In the genomic region with DNA sequence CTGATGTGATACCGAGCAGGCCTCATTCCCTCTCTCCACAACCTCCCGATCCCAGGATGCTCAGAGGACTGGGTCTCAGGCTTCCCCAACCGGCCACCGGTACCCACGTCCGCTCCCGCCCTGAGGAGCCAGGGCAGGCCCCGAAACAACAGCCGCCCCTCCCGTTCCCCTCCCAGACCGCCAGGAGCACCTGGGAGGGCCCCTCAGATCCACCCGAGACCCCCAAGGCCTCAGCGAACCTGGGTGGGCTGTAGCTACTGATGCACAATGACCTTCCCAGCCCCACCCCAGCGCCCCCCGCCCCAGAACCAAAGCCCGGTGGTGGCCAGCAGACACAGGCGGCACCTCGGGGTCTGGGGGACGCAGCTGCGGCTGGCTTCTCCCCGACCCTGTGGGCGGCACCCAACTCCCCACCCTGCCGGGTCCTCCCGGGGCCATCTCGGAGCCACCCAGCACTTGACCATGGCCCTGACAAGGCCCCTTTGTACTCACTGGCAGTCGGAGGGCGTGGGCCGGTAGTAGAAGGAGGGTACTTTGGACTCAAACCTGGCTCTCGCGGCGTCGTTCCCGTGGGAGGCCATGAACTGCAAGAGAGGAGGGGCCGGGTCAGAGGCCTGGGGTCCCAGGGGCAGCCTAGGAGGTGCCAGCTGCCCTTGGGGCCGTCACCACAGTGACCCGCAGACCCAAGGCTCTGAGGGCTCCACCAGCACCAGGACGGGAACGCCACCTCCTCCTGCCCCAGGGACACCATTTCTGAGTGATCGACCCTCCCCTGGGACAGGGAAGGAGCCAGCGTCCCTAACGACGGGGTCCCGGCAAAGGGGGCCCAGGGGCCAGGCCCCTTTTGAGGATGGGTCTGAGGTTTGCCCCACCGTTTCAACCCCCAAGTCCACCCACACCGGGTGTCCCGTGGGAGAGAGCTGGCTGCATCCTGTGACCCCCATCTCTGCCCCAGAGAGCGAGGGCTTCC, we compare ENCODE assay signal across 1 cellular context.
TF ChIP-seq lines count a peak whose summit lies in the region.

No MANE protein-coding gene starts in this region.

TF ChIP-seq in HepG2, 621 proteins besides CTCF, POLR2A, EP300 and RAD21 (continued from another document):
- TF ChIP-seq, protein P1, sequence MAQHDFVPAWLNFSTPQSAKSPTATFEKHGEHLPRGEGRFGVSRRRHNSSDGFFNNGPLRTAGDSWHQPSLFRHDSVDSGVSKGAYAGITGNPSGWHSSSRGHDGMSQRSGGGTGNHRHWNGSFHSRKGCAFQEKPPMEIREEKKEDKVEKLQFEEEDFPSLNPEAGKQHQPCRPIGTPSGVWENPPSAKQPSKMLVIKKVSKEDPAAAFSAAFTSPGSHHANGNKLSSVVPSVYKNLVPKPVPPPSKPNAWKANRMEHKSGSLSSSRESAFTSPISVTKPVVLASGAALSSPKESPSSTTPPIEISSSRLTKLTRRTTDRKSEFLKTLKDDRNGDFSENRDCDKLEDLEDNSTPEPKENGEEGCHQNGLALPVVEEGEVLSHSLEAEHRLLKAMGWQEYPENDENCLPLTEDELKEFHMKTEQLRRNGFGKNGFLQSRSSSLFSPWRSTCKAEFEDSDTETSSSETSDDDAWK (CRISPR knock-in tag; IDR thresholded peaks at IDR 0.05): no peak
- TF ChIP-seq SNRNP70 (IDR thresholded peaks at IDR 0.05; ENCODE audit: low read depth, low read length): no peak
- no peak; the same call in 1 of the 2 replicates for TF ChIP-seq ZHX2 (IDR thresholded peaks at IDR 0.05; ENCODE audit: low read depth)
- TF ChIP-seq ZHX2 (CRISPR knock-in tag; IDR thresholded peaks at IDR 0.05; ENCODE audit: borderline replicate concordance): no peak
- TF ChIP-seq TBX3 (IDR thresholded peaks at IDR 0.05; ENCODE audit: borderline replicate concordance): no peak
- no peak for TF ChIP-seq ZNF543 (CRISPR knock-in tag; IDR thresholded peaks at IDR 0.05)
- TF ChIP-seq AKAP8 (CRISPR knock-in tag; IDR thresholded peaks at IDR 0.05): peak; percentile 67; the same call in 1 of the 2 replicates
- TF ChIP-seq ZSCAN29 (CRISPR knock-in tag; conservative IDR thresholded peaks at IDR 0.05): no peak
- TF ChIP-seq SMAD9 (CRISPR knock-in tag; IDR thresholded peaks at IDR 0.05): no peak
- no peak for TF ChIP-seq NFKBIZ (CRISPR knock-in tag; IDR thresholded peaks at IDR 0.05)
- TF ChIP-seq ETV6 (CRISPR knock-in tag; conservative IDR thresholded peaks at IDR 0.05): no peak
- TF ChIP-seq ZNF704 (CRISPR knock-in tag; IDR thresholded peaks at IDR 0.05; ENCODE audit: borderline replicate concordance): no peak
- TF ChIP-seq, protein P2, sequence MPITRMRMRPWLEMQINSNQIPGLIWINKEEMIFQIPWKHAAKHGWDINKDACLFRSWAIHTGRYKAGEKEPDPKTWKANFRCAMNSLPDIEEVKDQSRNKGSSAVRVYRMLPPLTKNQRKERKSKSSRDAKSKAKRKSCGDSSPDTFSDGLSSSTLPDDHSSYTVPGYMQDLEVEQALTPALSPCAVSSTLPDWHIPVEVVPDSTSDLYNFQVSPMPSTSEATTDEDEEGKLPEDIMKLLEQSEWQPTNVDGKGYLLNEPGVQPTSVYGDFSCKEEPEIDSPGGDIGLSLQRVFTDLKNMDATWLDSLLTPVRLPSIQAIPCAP (CRISPR knock-in tag; IDR thresholded peaks at IDR 0.05; ENCODE audit: low read depth): no peak
- no peak for TF ChIP-seq AFF4 (CRISPR knock-in tag; IDR thresholded peaks at IDR 0.05)
- TF ChIP-seq NKX3-1 (CRISPR knock-in tag; IDR thresholded peaks at IDR 0.05): no peak
- TF ChIP-seq PREB (CRISPR knock-in tag; IDR thresholded peaks at IDR 0.05): no peak
- TF ChIP-seq, protein P3, sequence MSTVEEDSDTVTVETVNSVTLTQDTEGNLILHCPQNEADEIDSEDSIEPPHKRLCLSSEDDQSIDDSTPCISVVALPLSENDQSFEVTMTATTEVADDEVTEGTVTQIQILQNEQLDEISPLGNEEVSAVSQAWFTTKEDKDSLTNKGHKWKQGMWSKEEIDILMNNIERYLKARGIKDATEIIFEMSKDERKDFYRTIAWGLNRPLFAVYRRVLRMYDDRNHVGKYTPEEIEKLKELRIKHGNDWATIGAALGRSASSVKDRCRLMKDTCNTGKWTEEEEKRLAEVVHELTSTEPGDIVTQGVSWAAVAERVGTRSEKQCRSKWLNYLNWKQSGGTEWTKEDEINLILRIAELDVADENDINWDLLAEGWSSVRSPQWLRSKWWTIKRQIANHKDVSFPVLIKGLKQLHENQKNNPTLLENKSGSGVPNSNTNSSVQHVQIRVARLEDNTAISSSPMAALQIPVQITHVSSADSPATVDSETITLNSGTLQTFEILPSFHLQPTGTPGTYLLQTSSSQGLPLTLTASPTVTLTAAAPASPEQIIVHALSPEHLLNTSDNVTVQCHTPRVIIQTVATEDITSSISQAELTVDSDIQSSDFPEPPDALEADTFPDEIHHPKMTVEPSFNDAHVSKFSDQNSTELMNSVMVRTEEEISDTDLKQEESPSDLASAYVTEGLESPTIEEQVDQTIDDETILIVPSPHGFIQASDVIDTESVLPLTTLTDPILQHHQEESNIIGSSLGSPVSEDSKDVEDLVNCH (CRISPR knock-in tag; IDR thresholded peaks at IDR 0.05): no peak
- TF ChIP-seq ZSCAN21 (CRISPR knock-in tag; IDR thresholded peaks at IDR 0.05; ENCODE audit: borderline replicate concordance): peak; percentile 34; the same call in 1 of the 2 replicates
- TF ChIP-seq CCDC6 (CRISPR knock-in tag; IDR thresholded peaks at IDR 0.05): no peak
- no peak for TF ChIP-seq MAZ (IDR thresholded peaks at IDR 0.05; ENCODE audit: borderline replicate concordance, low read depth, low read length)
- TF ChIP-seq MAZ (CRISPR knock-in tag; IDR thresholded peaks at IDR 0.05; ENCODE audit: low read depth): no peak
- TF ChIP-seq EED (CRISPR knock-in tag; IDR thresholded peaks at IDR 0.05): no peak
